ENCODE assay signal across 8 cellular contexts in the genomic region with DNA sequence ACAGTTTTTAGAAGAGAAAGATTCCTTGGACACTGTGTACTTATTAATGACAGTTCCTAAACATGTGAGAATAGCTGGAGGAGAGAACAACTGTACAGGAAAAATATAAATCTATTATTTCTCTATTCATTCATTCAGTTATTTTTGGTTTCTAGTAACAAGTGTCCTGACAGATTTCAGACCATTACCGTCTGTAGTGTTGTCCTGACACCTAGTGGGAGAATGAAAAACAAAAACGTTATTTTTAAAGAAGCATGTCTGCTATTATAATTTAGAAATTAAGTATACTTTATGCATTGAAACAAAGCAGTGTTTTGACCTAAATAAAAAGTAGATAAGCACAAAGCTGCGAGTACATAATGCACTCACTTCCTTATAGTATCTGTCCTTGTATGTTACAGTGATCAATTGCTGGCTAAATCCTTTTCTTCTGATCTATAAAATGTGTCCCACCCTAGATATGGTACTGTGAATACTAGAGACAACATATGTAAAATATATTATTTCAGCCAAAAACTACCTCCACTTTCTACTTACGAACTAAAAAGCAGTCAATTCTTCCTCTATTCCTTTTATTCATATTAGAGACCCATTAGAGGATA.
DNase-seq lines count a peak whose midpoint lies in the region; ATAC-seq and TF ChIP-seq lines count a peak whose summit lies in the region.

No MANE protein-coding gene starts in this region.

- CTCF ChIA-PET in AG04449 (lab: Yijun Ruan, JAX), result interaction anchor here (0.6 to 5.1 kb wide), 11 partner anchors 573 to 738 kb away, joined by 3 to 48 read pairs (median 5); partner anchors contain the start of gene ARL4A

- H3K27me3 ChIP-seq in WERI-Rb-1 (ENCODE audit: insufficient read depth, low read depth, severe bottlenecking), result no peaks in the 10 kb centered on the region
- no peaks in the 10 kb centered on the region for H3K27me3 ChIP-seq in right atrium auricular region

- H3K36me3 ChIP-seq in WERI-Rb-1, result no peaks in the 10 kb centered on the region
- H3K36me3 ChIP-seq in right atrium auricular region, result no peaks in the 10 kb centered on the region

- no peaks in the 10 kb centered on the region for H3K9me3 ChIP-seq in WERI-Rb-1 (ENCODE audit: severe bottlenecking)
- H3K9me3 ChIP-seq in right atrium auricular region, result no peaks in the 10 kb centered on the region

- H3K36me3 Mint-ChIP-seq in activated naive CD4-positive, alpha-beta T cell treated with anti-CD3 and anti-CD28 coated beads, Interleukin-2, amount 50 U/mL, for 72 hours, result no peaks in the 10 kb centered on the region

- H3K27ac ChIP-seq in WERI-Rb-1 (no peak overlapping the region), right atrium auricular region (no peak overlapping the region)

- H3K4me1 ChIP-seq in right atrium auricular region, result no peaks in the 10 kb centered on the region

- ATAC-seq in activated naive CD4-positive, alpha-beta T cell treated with anti-CD3 and anti-CD28 coated beads, Interleukin-2, amount 50 U/mL, for 72 hours, result no peak

- DNase-seq in AG04449 (ENCODE audit: low read depth, low spot score), result no peak
- peak; percentile 6 for DNase-seq in GM13977 (ENCODE audit: low spot score)
- DNase-seq in NCI-H1092 (lab: John Stamatoyannopoulos, UW), result peak; percentile 49
- no peak for DNase-seq in WERI-Rb-1
- DNase-seq in right atrium auricular region (ENCODE audit: low spot score), result no peak
- DNase-seq in superior temporal gyrus (ENCODE audit: extremely low spot score), result peak; percentile 87
- no peak for DNase-seq in stimulated activated CD4-positive, alpha-beta T cell treated with anti-CD3 and anti-CD28 coated beads, Interleukin-12 subunit alpha, Interleukin-12 subunit beta, amount 100 ng/mL, for 4 hours
- no peak for DNase-seq in activated naive CD4-positive, alpha-beta T cell treated with anti-CD3 and anti-CD28 coated beads, Interleukin-2, amount 50 U/mL, for 72 hours (ENCODE audit: low spot score in 2 of 2)

- no peak overlapping the region for H3K27ac Mint-ChIP-seq in activated naive CD4-positive, alpha-beta T cell treated with anti-CD3 and anti-CD28 coated beads, Interleukin-2, amount 50 U/mL, for 72 hours

- peak; percentile 8 for TF ChIP-seq CTCF in AG04449 (IDR thresholded peaks at IDR 0.05; ENCODE audit: insufficient read depth, low read length, missing control alignments)
- TF ChIP-seq CTCF in GM13977 (IDR thresholded peaks at IDR 0.05; ENCODE audit: extremely low read depth, insufficient read depth, missing control alignments), result peak; percentile 34
- 0 out of 2 replicates have a peak, but pooled peaks have one; percentile 9 for TF ChIP-seq CTCF in WERI-Rb-1 (IDR thresholded peaks at IDR 0.05; ENCODE audit: low read depth, low read length)
- peak; percentile 35 to 74 for TF ChIP-seq CTCF in right atrium auricular region (IDR thresholded peaks at IDR 0.05)

- no peaks in the 10 kb centered on the region for H3K9me3 Mint-ChIP-seq in activated naive CD4-positive, alpha-beta T cell treated with anti-CD3 and anti-CD28 coated beads, Interleukin-2, amount 50 U/mL, for 72 hours

- POLR2A ChIA-PET in AG04449 (lab: Yijun Ruan, JAX), result no interaction called here

- in situ Hi-C loops in GM13977 (cut with MboI; ENCODE audit: low pct_unique_long_range_greater_than_20kb, low sequenced_read_pairs, unreplicated experiment), result no loop called here

- H3K4me3 ChIP-seq in AG04449 (ENCODE audit: low read depth, low read length), result no peak overlapping the region
- no peak overlapping the region for H3K4me3 ChIP-seq in WERI-Rb-1 (ENCODE audit: low read depth, low read length)
- no peak overlapping the region for H3K4me3 ChIP-seq in right atrium auricular region

Comparison
In these comparisons a context has a peak if more than half of its experiments do, and no peak if none do; other contexts are left out.
1. DNase-seq: peak in GM13977 (single experiment), NCI-H1092 (single experiment) and superior temporal gyrus (single experiment); none in AG04449 (single experiment), WERI-Rb-1 (single experiment), right atrium auricular region (single experiment), stimulated activated CD4-positive, alpha-beta T cell treated with anti-CD3 and anti-CD28 coated beads, Interleukin-12 subunit alpha, Interleukin-12 subunit beta, amount 100 ng/mL, for 4 hours (single experiment) and activated naive CD4-positive, alpha-beta T cell treated with anti-CD3 and anti-CD28 coated beads, Interleukin-2, amount 50 U/mL, for 72 hours (0 of 2).
2. Peak in every context shown above with its lines, with median percentiles within 50 percentile points of each other: CTCF ChIP-seq.